ENCODE assay signal across 7 cellular contexts in genomic region chr14:67674139-67674479, GRCh38.
A peak's percentile ranks its signal among the peaks of the same experiment; 100 is the strongest.
DNase-seq lines count a peak whose midpoint lies in the region; ATAC-seq and TF ChIP-seq lines count a peak whose summit lies in the region.

No MANE protein-coding gene starts in this region.

- H3K27me3 ChIP-seq in rectal smooth muscle tissue (ENCODE audit: control insufficient read depth, insufficient read depth, low read length), result no peaks in the 10 kb centered on the region

- peak overlapping the region; percentile 99 for H3K27ac ChIP-seq in rectal smooth muscle tissue (ENCODE audit: low read depth, low read length)

- H3K4me1 ChIP-seq in rectal smooth muscle tissue (ENCODE audit: control insufficient read depth, insufficient read depth, low read length), result peaks cover 6% of the 10 kb centered on the region

- in situ Hi-C loops in GM13977 (cut with MboI; ENCODE audit: low pct_unique_long_range_greater_than_20kb, low sequenced_read_pairs, unreplicated experiment), result no loop called here
- in situ Hi-C loops in astrocyte of the spinal cord (cut with HindIII; ENCODE audit: low sequenced_read_pairs), result no loop called here

- peak overlapping the region; percentile 80 for H3K4me3 ChIP-seq in astrocyte of the spinal cord (ENCODE audit: low read depth, low read length)
- peak overlapping the region; percentile 96 for H3K4me3 ChIP-seq in rectal smooth muscle tissue (ENCODE audit: low read length)

- TF ChIP-seq CTCF in GM13977 (IDR thresholded peaks at IDR 0.05; ENCODE audit: extremely low read depth, insufficient read depth, missing control alignments), result peak; percentile 37
- TF ChIP-seq CTCF in astrocyte of the spinal cord (IDR thresholded peaks at IDR 0.05; ENCODE audit: low read depth, low read length), result peak; percentile 22

- DNase-seq in GM13977 (ENCODE audit: low spot score) (peak; percentile 56), NCI-H1105 (lab: John Stamatoyannopoulos, UW) (peak; percentile 81), T-helper 2 cell (peak in 4 of 5 experiments; percentile 30 to 56 (median 36)), astrocyte of the spinal cord (ENCODE audit: low read depth, low spot score) (peak; percentile 49), hypothalamus (lab: John Stamatoyannopoulos, UW) (peak in 46 of 51 donors; percentile 7 to 77 (median 54))

- H3K36me3 ChIP-seq in rectal smooth muscle tissue (ENCODE audit: control insufficient read depth, insufficient read depth, low read length), result no peaks in the 10 kb centered on the region

- H3K9ac ChIP-seq in rectal smooth muscle tissue (ENCODE audit: low read length), result peak overlapping the region; percentile 88

- ATAC-seq in HG02763 (IDR thresholded peaks at IDR 0.05; ENCODE audit: unreplicated experiment), result peak; percentile 39

Comparison
In these comparisons a context has a peak if more than half of its experiments do, and no peak if none do; other contexts are left out.
1. Peak in every context shown above with its lines: DNase-seq, ATAC-seq, H3K4me3 ChIP-seq and H3K27ac ChIP-seq.